In genomic region chr20:59608871-59609270, GRCh38 we compare ENCODE assay signal across 27 cellular contexts. TPM values are rescaled to one million over a fixed set of nuclear protein-coding genes. Genes with fewer than 3 reads are reported as not detected.
"Had no signal": no experiment of that assay in that cellular context is flagged by ENCODE, and none has a peak within 500 bp of the region (broad histone marks: within the 10 kb centered on the region; RNA-seq: fewer than 3 reads in every experiment).

No MANE protein-coding gene starts in this region.

- H3K4me1 ChIP-seq: gastrocnemius medialis, parathyroid adenoma, prostate gland, upper lobe of right lung, uterus had no signal

- H3K4me3 Mint-ChIP-seq: endodermal cell; memory B cell; mesothelial cell of epicardium; naive B cell; natural killer cell treated with Interleukin-12 subunit alpha and Interleukin-12 subunit beta and Interleukin-15 and Interleukin-18, amount 100 ng/mL, for 72 hours; stimulated activated memory B cell treated with anti-CD40 and anti-IgM and Interleukin-4, amounts not matched to agents 10 μg/mL and 1 μg/mL and 100 μg/mL, for 72 hours had no signal

- H3K4me3 ChIP-seq: gastrocnemius medialis, lung, mucosa of descending colon, prostate gland, right atrium auricular region, smooth muscle cell, transverse colon, upper lobe of right lung, uterus had no signal

- H3K9me3 ChIP-seq: gastrocnemius medialis, mucosa of descending colon, prostate gland, right atrium auricular region, transverse colon, upper lobe of right lung, uterus had no signal

- H3K27ac Mint-ChIP-seq: endodermal cell; memory B cell; mesothelial cell of epicardium; naive B cell; natural killer cell treated with Interleukin-12 subunit alpha and Interleukin-12 subunit beta and Interleukin-15 and Interleukin-18, amount 100 ng/mL, for 72 hours; stimulated activated memory B cell treated with anti-CD40 and anti-IgM and Interleukin-4, amounts not matched to agents 10 μg/mL and 1 μg/mL and 100 μg/mL, for 72 hours had no signal

- ATAC-seq: gastrocnemius medialis; left lobe of liver; mucosa of descending colon; sciatic nerve; stimulated activated memory B cell treated with anti-CD40 and anti-IgM and Interleukin-4, amounts not matched to agents 10 μg/mL and 1 μg/mL and 100 μg/mL, for 72 hours; stimulated activated naive CD8-positive, alpha-beta T cell treated with anti-CD3 and anti-CD28 coated beads, Interleukin-15, Interleukin-2, amounts not matched to agents 100 U/mL and 50 U/mL, for 24 hours; upper lobe of right lung had no signal

- H3K9ac ChIP-seq: parathyroid adenoma had no signal

- H3K4me1 Mint-ChIP-seq: endodermal cell; memory B cell; mesothelial cell of epicardium; naive B cell; stimulated activated memory B cell treated with anti-CD40 and anti-IgM and Interleukin-4, amounts not matched to agents 10 μg/mL and 1 μg/mL and 100 μg/mL, for 72 hours had no signal

- H3K36me3 Mint-ChIP-seq: mesothelial cell of epicardium; naive B cell; natural killer cell treated with Interleukin-12 subunit alpha and Interleukin-12 subunit beta and Interleukin-15 and Interleukin-18, amount 100 ng/mL, for 72 hours; stimulated activated memory B cell treated with anti-CD40 and anti-IgM and Interleukin-4, amounts not matched to agents 10 μg/mL and 1 μg/mL and 100 μg/mL, for 72 hours had no signal

- H3K79me2 ChIP-seq: parathyroid adenoma had no signal

- H2AFZ ChIP-seq: parathyroid adenoma had no signal

- H3K36me3 ChIP-seq: gastrocnemius medialis, prostate gland, right atrium auricular region, transverse colon, upper lobe of right lung, uterus had no signal

- H3K27ac ChIP-seq: epithelial cell of prostate, gastrocnemius medialis, parathyroid adenoma, prostate gland, right atrium auricular region, transverse colon, upper lobe of right lung, uterus had no signal

- H3K9me3 Mint-ChIP-seq: endodermal cell; memory B cell; natural killer cell treated with Interleukin-12 subunit alpha and Interleukin-12 subunit beta and Interleukin-15 and Interleukin-18, amount 100 ng/mL, for 72 hours; neural crest cell; stimulated activated memory B cell treated with anti-CD40 and anti-IgM and Interleukin-4, amounts not matched to agents 10 μg/mL and 1 μg/mL and 100 μg/mL, for 72 hours had no signal

- DNase-seq: effector CD8-positive, alpha-beta T cell; endodermal cell; foreskin fibroblast; gastrocnemius medialis; mucosa of descending colon; naive B cell; stimulated activated CD4-positive, alpha-beta T cell treated with anti-CD3 and anti-CD28 coated beads, Interleukin-4, amount 100 ng/mL, for 4 hours; stimulated activated naive CD8-positive, alpha-beta T cell treated with anti-CD3 and anti-CD28 coated beads, Interleukin-15, Interleukin-2, amounts not matched to agents 100 U/mL and 50 U/mL, for 24 hours; transverse colon; upper lobe of right lung; uterus had no signal

- H3K4me2 ChIP-seq: smooth muscle cell had no signal

RNA-seq across cellular contexts. Expression of gene PHACTR3, which starts 4.5 kb away (rescaled TPM):
- total RNA-seq: esophagus mucosa; glomerular endothelial cell; natural killer cell treated with Interleukin-12 subunit alpha and Interleukin-12 subunit beta and Interleukin-15 and Interleukin-18, amount 100 ng/mL, for 72 hours; osteoblast; sciatic nerve had no signal
